In the genomic region with DNA sequence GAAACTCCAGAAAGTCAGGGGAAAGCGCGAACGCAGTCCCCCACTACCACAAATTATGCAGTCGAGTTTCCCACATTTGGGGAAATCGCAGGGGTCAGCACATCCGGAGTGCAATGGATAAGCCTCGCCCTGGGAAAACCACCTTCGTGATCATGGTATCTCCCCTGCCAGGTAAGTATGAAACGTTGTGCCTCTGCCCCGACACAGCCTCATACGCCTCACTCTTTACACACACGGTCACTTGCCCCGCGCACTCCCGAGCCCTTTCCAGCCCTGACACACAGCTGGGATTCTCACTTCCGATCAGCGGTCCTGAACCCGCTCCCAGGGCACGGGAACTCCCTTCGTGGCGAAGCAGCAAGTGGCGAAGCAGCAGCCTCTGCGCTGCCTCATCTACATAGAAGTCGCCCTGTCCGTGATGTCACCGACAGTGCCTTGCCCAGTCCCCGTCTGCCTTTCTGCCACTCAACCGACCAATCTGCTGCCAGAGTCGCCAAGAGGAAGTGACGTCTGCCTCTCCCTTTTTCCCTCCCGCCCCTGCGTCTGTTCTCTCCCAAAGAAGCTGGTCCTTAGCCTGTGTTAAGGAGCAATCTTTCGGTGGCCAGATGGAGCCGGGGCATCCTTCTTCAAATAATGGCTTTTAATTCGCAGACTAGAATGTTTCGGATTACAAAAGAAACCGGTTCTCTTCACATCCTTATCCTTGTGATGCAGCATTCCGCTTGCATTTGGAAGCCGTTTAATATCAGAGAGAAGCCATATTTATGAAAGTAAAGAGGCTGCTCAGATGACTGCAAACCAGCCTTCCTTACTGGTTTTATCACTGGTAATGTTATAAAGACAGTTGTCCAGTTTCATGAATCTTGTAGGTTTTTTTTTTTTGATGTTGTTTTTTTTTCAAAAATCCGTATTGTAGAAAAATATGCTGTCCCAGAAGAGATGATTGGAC, we compare ENCODE assay signal across 8 cellular contexts. TPM values are rescaled to one million over a fixed set of nuclear protein-coding genes. Genes with fewer than 3 reads are reported as not detected.
DNase-seq lines count a peak whose midpoint lies in the region; ATAC-seq and TF ChIP-seq lines count a peak whose summit lies in the region.
"Not testable (repeated sequence)": the region's sequence is repeated elsewhere in the genome, so short reads cannot be mapped to it uniquely, and the experiment has no call there.

A gene (minus strand): TSS at position 179 of the 949 bp plus-strand sequence.

- 1 to 2% (median 2%) methylated on average over 27 to 37 of the region's 40 CpGs for WGBS in psoas muscle, 3 donors

- H3K9ac ChIP-seq in colonic mucosa (ENCODE audit: low read depth in 2 of 2, low read length in 2 of 2) (peak within 1 kb of the TSS; percentile 19 to 26), iPS-20b (ENCODE audit: low read depth, low read length) (peak within 1 kb of the TSS; percentile 87), subcutaneous abdominal adipose tissue (ENCODE audit: low read length in 5 of 5) (peak within 1 kb of the TSS in 1 of 5 donors; percentile 64)

- H3K4me1 ChIP-seq in DOHH2 (ENCODE audit: control insufficient read depth, low read length); Peyer's patch; colonic mucosa; iPS-20b (ENCODE audit: insufficient read depth, low read length); psoas muscle; subcutaneous abdominal adipose tissue (ENCODE audit: control insufficient read depth in 5 of 5, insufficient read depth in 5 of 5, low read length in 5 of 5): not testable (repeated sequence)

- peak; percentile 66 to 76 (median 69) for ATAC-seq in psoas muscle

- H3K4me3 ChIP-seq in DOHH2 (ENCODE audit: low read length) (peak within 1 kb of the TSS; percentile 72), MG63 (peak within 1 kb of the TSS; percentile 43), Peyer's patch (peak within 1 kb of the TSS in 3 of 4 donors; percentile 20 to 41 (median 39)), iPS-20b (ENCODE audit: low read length) (peak within 1 kb of the TSS; percentile 64), psoas muscle (peak within 1 kb of the TSS; percentile 57), subcutaneous abdominal adipose tissue (ENCODE audit: low read depth in 1 of 5, low read length in 5 of 5) (peak within 1 kb of the TSS in 4 of 5 donors; percentile 40 to 57 (median 44))
- H3K4me3 ChIP-seq in colonic mucosa = not testable (repeated sequence)

- H3K4me2 ChIP-seq in DOHH2 (ENCODE audit: low read length) = peak within 1 kb of the TSS; percentile 63

- peak within 1 kb of the TSS; percentile 48 for H3K27ac ChIP-seq in DOHH2 (ENCODE audit: low read depth, low read length)
- H3K27ac ChIP-seq in Peyer's patch = peak within 1 kb of the TSS; percentile 63 to 91 (median 84)
- H3K27ac ChIP-seq in colonic mucosa = peak within 1 kb of the TSS; percentile 20
- H3K27ac ChIP-seq in iPS-20b (ENCODE audit: low read length) = peak within 1 kb of the TSS; percentile 46
- H3K27ac ChIP-seq in psoas muscle = peak within 1 kb of the TSS; percentile 53
- H3K27ac ChIP-seq in subcutaneous abdominal adipose tissue (ENCODE audit: low read depth, low read length) = peak within 1 kb of the TSS; percentile 65

- not testable (repeated sequence) for H3K27me3 ChIP-seq in DOHH2 (ENCODE audit: control insufficient read depth, low read length); MG63; Peyer's patch; colonic mucosa; iPS-20b (ENCODE audit: insufficient read depth, low read length); psoas muscle (ENCODE audit: insufficient read depth in 3 of 3, low read length in 2 of 3); subcutaneous abdominal adipose tissue (ENCODE audit: control insufficient read depth in 5 of 5, insufficient read depth in 4 of 5, low read length in 5 of 5)

- intact Hi-C loops in colonic mucosa (cut with DNase I) = not testable (repeated sequence)
- intact Hi-C loops in psoas muscle (cut with DNase I) = loop anchor here in 1 of 2 donors (10.0 kb wide), 1 partner anchor 390 kb away; no protein-coding TSS in a partner anchor

- not testable (repeated sequence) for H3K9me2 ChIP-seq in DOHH2 (replicated peaks; ENCODE audit: control insufficient read depth, low read length)

- H3K79me2 ChIP-seq in DOHH2 (ENCODE audit: control insufficient read depth, low read length) = not testable (repeated sequence)

- DNase-seq in MG63 (peak; percentile 82), Peyer's patch (peak; percentile 66 to 96 (median 81)), colonic mucosa (peak; percentile 91), psoas muscle (peak; percentile 73 to 89)
- DNase-seq in activated CD8-positive, alpha-beta memory T cell treated with anti-CD3 and anti-CD28 coated beads for 48 hours (ENCODE audit: low read depth in 2 of 3, low spot score in 2 of 3) = peak; percentile 57 to 73 (median 60)

- peak in 1 of 2 donors; percentile 28 for TF ChIP-seq POLR2A in Peyer's patch (IDR thresholded peaks at IDR 0.05)

- not testable (repeated sequence) for H3K9me3 ChIP-seq in DOHH2 (ENCODE audit: control insufficient read depth, insufficient read depth, low read length); MG63; Peyer's patch; colonic mucosa; iPS-20b (ENCODE audit: insufficient read depth, low read depth, low read length); psoas muscle; subcutaneous abdominal adipose tissue (ENCODE audit: control insufficient read depth in 5 of 5, low read length in 5 of 5)

- TF ChIP-seq CTCF in DOHH2 (IDR thresholded peaks at IDR 0.05; ENCODE audit: low read depth, low read length, poor library complexity, severe bottlenecking); Peyer's patch (IDR thresholded peaks at IDR 0.05); colonic mucosa (IDR thresholded peaks at IDR 0.05); psoas muscle (IDR thresholded peaks at IDR 0.05): not testable (repeated sequence)

- H3K36me3 ChIP-seq in DOHH2 (ENCODE audit: control insufficient read depth, low read length); MG63; Peyer's patch; colonic mucosa; iPS-20b (ENCODE audit: insufficient read depth, low read depth, low read length); psoas muscle (ENCODE audit: insufficient read depth in 1 of 2, low read depth in 1 of 2); subcutaneous abdominal adipose tissue (ENCODE audit: control insufficient read depth in 5 of 5, insufficient read depth in 5 of 5, low read length in 5 of 5): not testable (repeated sequence)

- not testable (repeated sequence) for H4K20me1 ChIP-seq in DOHH2 (ENCODE audit: control insufficient read depth, insufficient read depth, low read depth, low read length)

- not testable (repeated sequence) for H3F3A ChIP-seq in DOHH2 (ENCODE audit: control insufficient read depth, insufficient read depth)

RNA-seq across cellular contexts. Expression of the gene that starts here (rescaled TPM):
- not detected in 2 replicates for total RNA-seq in MG63 (2014; rRNA removed; shearing (Covaris generic); ENCODE audit: low replicate concordance)
- total RNA-seq in Peyer's patch = under 1 TPM; under 0.01 TPM
- total RNA-seq in colonic mucosa = 1,000 to 10,000 TPM; 1,159 to 2,517 TPM
- 1,000 to 10,000 TPM; 1,264 to 5,208 (median 3,151) TPM for total RNA-seq in psoas muscle
- not detected for polyA plus RNA-seq in psoas muscle

Comparison
In these comparisons a context has a peak if more than half of its experiments do, and no peak if none do; other contexts are left out.
1. RNA of the gene that starts here (total RNA-seq): 1,264 to 5,208 TPM in psoas muscle and 1,159 to 2,517 TPM in colonic mucosa; not detected in MG63 and under 0.01 TPM in Peyer's patch; every median in the first group is over 1,000 times any median in the second.
2. Peak in DNase-seq and H3K4me3 ChIP-seq in MG63; RNA of the gene not detected or under 1 TPM.
3. Peak in DNase-seq, H3K4me3 ChIP-seq and H3K27ac ChIP-seq in Peyer's patch; RNA of the gene not detected or under 1 TPM.
4. H3K27ac ChIP-seq: peak in every context shown above with its lines; median percentile 84 in Peyer's patch; 65 in subcutaneous abdominal adipose tissue; 53 in psoas muscle; 48 in DOHH2; 46 in iPS-20b; 20 in colonic mucosa.
5. Peak in every context shown above with its lines, with median percentiles within 50 percentile points of each other: DNase-seq.